In the genomic region with DNA sequence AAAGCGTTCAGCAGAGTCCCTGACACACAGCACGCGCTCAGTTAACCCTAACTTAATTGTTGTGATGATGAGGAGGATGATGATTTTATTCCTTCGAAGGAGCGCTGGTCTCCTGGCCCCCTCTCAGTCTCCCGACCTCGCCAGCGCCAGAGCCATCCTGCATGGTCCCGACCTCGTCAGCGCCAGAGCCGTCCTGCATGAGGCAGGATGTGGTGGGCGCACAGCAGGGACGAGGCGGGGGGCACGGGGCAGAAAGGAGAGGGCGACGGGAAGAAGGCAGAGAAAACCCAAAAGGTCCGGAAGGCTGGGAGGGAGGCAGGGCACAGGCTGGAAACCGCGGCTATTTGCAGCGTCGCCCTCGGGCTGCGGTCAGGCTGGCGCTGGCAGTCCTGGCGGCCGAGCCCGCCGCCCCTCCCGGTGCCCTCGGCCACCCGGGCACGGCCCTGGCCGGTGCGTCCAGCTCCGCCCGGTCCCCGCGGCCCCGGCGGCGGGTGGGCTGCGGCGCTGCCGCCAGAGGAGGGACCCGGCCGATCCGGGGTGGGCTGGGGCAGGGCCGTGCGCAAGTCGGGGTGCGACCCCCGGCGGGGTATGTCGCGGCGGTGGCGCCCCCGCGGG, we compare ENCODE assay signal across 8 cellular contexts. TPM values are rescaled to one million over a fixed set of nuclear protein-coding genes. Genes with fewer than 3 reads are reported as not detected.
DNase-seq lines count a peak whose midpoint lies in the region; ATAC-seq and TF ChIP-seq lines count a peak whose summit lies in the region.

No MANE protein-coding gene starts in this region.

- H3K36me3 ChIP-seq in HEK293 (ENCODE audit: control insufficient read depth in 2 of 2, insufficient read depth in 1 of 2, low read length in 2 of 2), result peaks cover 6 to 20% of the 10 kb centered on the region in 2 experiments; a peak in 2 of 3 replicates
- H3K36me3 ChIP-seq in left ventricle myocardium inferior, result no peaks in the 10 kb centered on the region

- no peaks in the 10 kb centered on the region for H3K9me3 ChIP-seq in HEK293 (ENCODE audit: control insufficient read depth, insufficient read depth, low read depth, low read length)
- H3K9me3 ChIP-seq in left ventricle myocardium inferior (replicated peaks), result no peaks in the 10 kb centered on the region

- no peaks in the 10 kb centered on the region for H3K9me3 Mint-ChIP-seq in WTC11

- 0 out of 2 replicates have a peak overlapping the region, but pooled peaks have one; percentile 26 for H3K27ac Mint-ChIP-seq in WTC11

- no peak for TF ChIP-seq CTCF in HEK293 (tag by site-specific recombination; IDR thresholded peaks at IDR 0.05)
- TF ChIP-seq CTCF in WTC11 (IDR thresholded peaks at IDR 0.05), result no peak
- no peak for TF ChIP-seq CTCF in left ventricle myocardium inferior (IDR thresholded peaks at IDR 0.05; ENCODE audit: borderline replicate concordance)

- H3K27ac ChIP-seq in HEK293 (ENCODE audit: extremely low read depth, low read depth, low read length) (no peak overlapping the region), left ventricle myocardium inferior (replicated peaks) (peak overlapping the region; percentile 57)

- ATAC-seq in WTC11 (peak; percentile 16), HG02623 (IDR thresholded peaks at IDR 0.05; ENCODE audit: unreplicated experiment) (no peak)

- peaks cover 5% of the 10 kb centered on the region; the same call in 1 of the 2 replicates for H3K4me1 ChIP-seq in HEK293 (ENCODE audit: control insufficient read depth, insufficient read depth, low read length)
- peaks cover 36% of the 10 kb centered on the region for H3K4me1 ChIP-seq in left ventricle myocardium inferior

- H3K36me3 Mint-ChIP-seq in WTC11, result peaks cover 7% of the 10 kb centered on the region; the same call in 1 of the 2 replicates

- H3K4me3 ChIP-seq in HEK293 (ENCODE audit: low read depth, low read length), result peak overlapping the region; percentile 27
- peak overlapping the region; percentile 71 for H3K4me3 ChIP-seq in left ventricle myocardium inferior
- peak overlapping the region; percentile 57 for H3K4me3 ChIP-seq in skeletal muscle cell (ENCODE audit: low read depth, low read length)

- POLR2A ChIA-PET in HEK293 (lab: Yijun Ruan, JAX), result interaction anchor here (0.9 kb wide), 1 partner anchor 63 kb away, joined by 4 read pairs; a partner anchor contains a TSS
- POLR2A ChIA-PET in WTC11 (lab: Charles Lee), result interaction anchor here (1.4 kb wide), 1 partner anchor 142 kb away, joined by 5 read pairs; no protein-coding TSS in a partner anchor

- H3K4me3 Mint-ChIP-seq in WTC11, result peak overlapping the region; percentile 83

- H3K4me1 Mint-ChIP-seq in WTC11, result peaks cover 23% of the 10 kb centered on the region

- DNase-seq in WTC11 (ENCODE audit: low spot score), result no peak
- DNase-seq in left ventricle myocardium inferior, result no peak
- DNase-seq in skeletal muscle cell (ENCODE audit: low read depth), result no peak
- no peak for DNase-seq in NCI-H1436 (lab: John Stamatoyannopoulos, UW)
- no peak for DNase-seq in DMS79 (lab: John Stamatoyannopoulos, UW)
- DNase-seq in NOMO-1 treated with dmso at 0.1 percent for 144 hours (lab: John Stamatoyannopoulos, UW; ENCODE audit: unreplicated experiment), result no peak

- no peaks in the 10 kb centered on the region for H3K27me3 ChIP-seq in left ventricle myocardium inferior (ENCODE audit: low read depth)

- intact Hi-C loops in left ventricle myocardium inferior (cut with micrococcal nuclease), result loop anchor here (10.0 kb wide), 1 partner anchor 146 kb away; a partner anchor contains a TSS

- CTCF ChIA-PET in HEK293 (lab: Yijun Ruan, JAX) (interaction anchor here (0.6 to 3.0 kb wide), 14 partner anchors 9 to 793 kb away, joined by 3 to 36 read pairs (median 5); a partner anchor contains a TSS), WTC11 (lab: Charles Lee) (interaction anchor here (0.6 to 6.4 kb wide), 12 partner anchors 9 to 293 kb away, joined by 3 to 58 read pairs (median 4); a partner anchor contains a TSS)

- peaks cover 54% of the 10 kb centered on the region for H3K27me3 Mint-ChIP-seq in WTC11 (ENCODE audit: low read depth)

TF ChIP-seq in HEK293, 187 proteins besides CTCF, POLR2A, EP300 and RAD21:
- TF ChIP-seq ZNF155 (tag by site-specific recombination; IDR thresholded peaks at IDR 0.05), result no peak
- TF ChIP-seq, protein P1, sequence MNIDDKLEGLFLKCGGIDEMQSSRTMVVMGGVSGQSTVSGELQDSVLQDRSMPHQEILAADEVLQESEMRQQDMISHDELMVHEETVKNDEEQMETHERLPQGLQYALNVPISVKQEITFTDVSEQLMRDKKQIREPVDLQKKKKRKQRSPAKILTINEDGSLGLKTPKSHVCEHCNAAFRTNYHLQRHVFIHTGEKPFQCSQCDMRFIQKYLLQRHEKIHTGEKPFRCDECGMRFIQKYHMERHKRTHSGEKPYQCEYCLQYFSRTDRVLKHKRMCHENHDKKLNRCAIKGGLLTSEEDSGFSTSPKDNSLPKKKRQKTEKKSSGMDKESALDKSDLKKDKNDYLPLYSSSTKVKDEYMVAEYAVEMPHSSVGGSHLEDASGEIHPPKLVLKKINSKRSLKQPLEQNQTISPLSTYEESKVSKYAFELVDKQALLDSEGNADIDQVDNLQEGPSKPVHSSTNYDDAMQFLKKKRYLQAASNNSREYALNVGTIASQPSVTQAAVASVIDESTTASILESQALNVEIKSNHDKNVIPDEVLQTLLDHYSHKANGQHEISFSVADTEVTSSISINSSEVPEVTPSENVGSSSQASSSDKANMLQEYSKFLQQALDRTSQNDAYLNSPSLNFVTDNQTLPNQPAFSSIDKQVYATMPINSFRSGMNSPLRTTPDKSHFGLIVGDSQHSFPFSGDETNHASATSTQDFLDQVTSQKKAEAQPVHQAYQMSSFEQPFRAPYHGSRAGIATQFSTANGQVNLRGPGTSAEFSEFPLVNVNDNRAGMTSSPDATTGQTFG (tag by site-specific recombination; IDR thresholded peaks at IDR 0.05; ENCODE audit: borderline replicate concordance), result no peak
- TF ChIP-seq, protein P2, sequence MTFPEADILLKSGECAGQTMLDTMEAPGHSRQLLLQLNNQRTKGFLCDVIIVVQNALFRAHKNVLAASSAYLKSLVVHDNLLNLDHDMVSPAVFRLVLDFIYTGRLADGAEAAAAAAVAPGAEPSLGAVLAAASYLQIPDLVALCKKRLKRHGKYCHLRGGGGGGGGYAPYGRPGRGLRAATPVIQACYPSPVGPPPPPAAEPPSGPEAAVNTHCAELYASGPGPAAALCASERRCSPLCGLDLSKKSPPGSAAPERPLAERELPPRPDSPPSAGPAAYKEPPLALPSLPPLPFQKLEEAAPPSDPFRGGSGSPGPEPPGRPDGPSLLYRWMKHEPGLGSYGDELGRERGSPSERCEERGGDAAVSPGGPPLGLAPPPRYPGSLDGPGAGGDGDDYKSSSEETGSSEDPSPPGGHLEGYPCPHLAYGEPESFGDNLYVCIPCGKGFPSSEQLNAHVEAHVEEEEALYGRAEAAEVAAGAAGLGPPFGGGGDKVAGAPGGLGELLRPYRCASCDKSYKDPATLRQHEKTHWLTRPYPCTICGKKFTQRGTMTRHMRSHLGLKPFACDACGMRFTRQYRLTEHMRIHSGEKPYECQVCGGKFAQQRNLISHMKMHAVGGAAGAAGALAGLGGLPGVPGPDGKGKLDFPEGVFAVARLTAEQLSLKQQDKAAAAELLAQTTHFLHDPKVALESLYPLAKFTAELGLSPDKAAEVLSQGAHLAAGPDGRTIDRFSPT (tag by site-specific recombination; IDR thresholded peaks at IDR 0.05), result peak; percentile 55

TF ChIP-seq in WTC11, 78 proteins besides CTCF, POLR2A, EP300 and RAD21 (continues in another document):
- TF ChIP-seq RORB (CRISPR knock-in tag; IDR thresholded peaks at IDR 0.05) (no peak), SP1 (CRISPR knock-in tag; conservative IDR thresholded peaks at IDR 0.05) (no peak)
- TF ChIP-seq, protein P3, sequence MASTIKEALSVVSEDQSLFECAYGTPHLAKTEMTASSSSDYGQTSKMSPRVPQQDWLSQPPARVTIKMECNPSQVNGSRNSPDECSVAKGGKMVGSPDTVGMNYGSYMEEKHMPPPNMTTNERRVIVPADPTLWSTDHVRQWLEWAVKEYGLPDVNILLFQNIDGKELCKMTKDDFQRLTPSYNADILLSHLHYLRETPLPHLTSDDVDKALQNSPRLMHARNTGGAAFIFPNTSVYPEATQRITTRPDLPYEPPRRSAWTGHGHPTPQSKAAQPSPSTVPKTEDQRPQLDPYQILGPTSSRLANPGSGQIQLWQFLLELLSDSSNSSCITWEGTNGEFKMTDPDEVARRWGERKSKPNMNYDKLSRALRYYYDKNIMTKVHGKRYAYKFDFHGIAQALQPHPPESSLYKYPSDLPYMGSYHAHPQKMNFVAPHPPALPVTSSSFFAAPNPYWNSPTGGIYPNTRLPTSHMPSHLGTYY (CRISPR knock-in tag; IDR thresholded peaks at IDR 0.05), result no peak
- TF ChIP-seq, protein P4, sequence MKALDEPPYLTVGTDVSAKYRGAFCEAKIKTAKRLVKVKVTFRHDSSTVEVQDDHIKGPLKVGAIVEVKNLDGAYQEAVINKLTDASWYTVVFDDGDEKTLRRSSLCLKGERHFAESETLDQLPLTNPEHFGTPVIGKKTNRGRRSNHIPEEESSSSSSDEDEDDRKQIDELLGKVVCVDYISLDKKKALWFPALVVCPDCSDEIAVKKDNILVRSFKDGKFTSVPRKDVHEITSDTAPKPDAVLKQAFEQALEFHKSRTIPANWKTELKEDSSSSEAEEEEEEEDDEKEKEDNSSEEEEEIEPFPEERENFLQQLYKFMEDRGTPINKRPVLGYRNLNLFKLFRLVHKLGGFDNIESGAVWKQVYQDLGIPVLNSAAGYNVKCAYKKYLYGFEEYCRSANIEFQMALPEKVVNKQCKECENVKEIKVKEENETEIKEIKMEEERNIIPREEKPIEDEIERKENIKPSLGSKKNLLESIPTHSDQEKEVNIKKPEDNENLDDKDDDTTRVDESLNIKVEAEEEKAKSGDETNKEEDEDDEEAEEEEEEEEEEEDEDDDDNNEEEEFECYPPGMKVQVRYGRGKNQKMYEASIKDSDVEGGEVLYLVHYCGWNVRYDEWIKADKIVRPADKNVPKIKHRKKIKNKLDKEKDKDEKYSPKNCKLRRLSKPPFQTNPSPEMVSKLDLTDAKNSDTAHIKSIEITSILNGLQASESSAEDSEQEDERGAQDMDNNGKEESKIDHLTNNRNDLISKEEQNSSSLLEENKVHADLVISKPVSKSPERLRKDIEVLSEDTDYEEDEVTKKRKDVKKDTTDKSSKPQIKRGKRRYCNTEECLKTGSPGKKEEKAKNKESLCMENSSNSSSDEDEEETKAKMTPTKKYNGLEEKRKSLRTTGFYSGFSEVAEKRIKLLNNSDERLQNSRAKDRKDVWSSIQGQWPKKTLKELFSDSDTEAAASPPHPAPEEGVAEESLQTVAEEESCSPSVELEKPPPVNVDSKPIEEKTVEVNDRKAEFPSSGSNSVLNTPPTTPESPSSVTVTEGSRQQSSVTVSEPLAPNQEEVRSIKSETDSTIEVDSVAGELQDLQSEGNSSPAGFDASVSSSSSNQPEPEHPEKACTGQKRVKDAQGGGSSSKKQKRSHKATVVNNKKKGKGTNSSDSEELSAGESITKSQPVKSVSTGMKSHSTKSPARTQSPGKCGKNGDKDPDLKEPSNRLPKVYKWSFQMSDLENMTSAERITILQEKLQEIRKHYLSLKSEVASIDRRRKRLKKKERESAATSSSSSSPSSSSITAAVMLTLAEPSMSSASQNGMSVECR (CRISPR knock-in tag; IDR thresholded peaks at IDR 0.05; ENCODE audit: borderline replicate concordance), result 0 out of 2 replicates have a peak, but pooled peaks have one; percentile 55

RNA-seq across cellular contexts. Expression of a gene that starts 3.0 kb away (rescaled TPM):
- total RNA-seq in WTC11 (2021) (not detected in 3 replicates), left ventricle myocardium inferior (0.44 TPM)
